Comparison of ENCODE assay signal across 8 cellular contexts in the genomic region with DNA sequence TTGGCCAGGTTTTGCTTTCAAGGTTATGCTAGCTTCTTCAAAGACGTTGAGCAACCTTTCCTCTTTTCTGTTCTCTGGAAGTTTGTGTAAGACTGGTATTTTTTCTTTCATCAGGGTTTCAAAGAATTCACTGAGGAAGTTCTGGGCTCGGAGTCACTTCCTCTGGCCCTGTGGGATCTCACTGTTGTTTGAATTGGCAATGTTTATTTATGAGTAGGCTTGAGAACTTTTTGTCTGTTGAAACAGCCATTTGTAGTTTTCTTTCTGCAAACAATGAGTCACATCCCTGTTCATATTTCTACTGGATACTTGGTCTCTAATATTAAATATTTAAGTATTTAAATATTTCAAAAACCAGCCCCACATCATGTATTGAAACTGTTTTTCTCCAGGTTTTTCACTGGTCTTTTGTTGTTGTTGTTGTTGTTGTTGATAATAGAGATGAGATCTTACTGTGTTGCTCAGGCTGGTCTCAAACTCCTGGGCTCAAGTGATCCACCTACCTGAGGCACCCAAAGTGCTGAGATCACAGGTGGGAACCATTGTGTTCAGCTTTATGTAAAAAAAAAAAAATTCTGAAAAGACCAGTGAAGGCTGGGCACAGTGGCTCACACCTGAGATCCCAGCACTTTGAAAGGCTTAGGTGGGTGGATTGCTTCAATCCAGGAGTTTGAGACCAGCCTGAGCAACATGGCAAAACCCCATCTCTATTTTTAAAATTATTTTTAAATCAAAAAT. TPM values are rescaled to one million over a fixed set of nuclear protein-coding genes. Genes with fewer than 3 reads are reported as not detected.
DNase-seq lines count a peak whose midpoint lies in the region; ATAC-seq lines count a peak whose summit lies in the region.

No MANE protein-coding gene starts in this region.

- H3K56ac ChIP-seq in mesendoderm (ENCODE audit: low read length): no peak overlapping the region

- H4K5ac ChIP-seq in mesendoderm (ENCODE audit: low read length): no peak overlapping the region

- H3K27me3 ChIP-seq in iPS-20b (ENCODE audit: insufficient read depth, low read length) (no peaks in the 10 kb centered on the region), mesendoderm (ENCODE audit: insufficient read depth, low read length, poor library complexity) (no peaks in the 10 kb centered on the region)

- no peak overlapping the region for H3K4ac ChIP-seq in mesendoderm (ENCODE audit: low read depth, low read length)

- H3K4me3 Mint-ChIP-seq in stimulated activated effector memory CD8-positive, alpha-beta T cell treated with anti-CD3 and anti-CD28 coated beads, Interleukin-12 subunit alpha, Interleukin-12 subunit beta, amount 100 ng/mL, for 72 hours: no peak overlapping the region

- H2BK120ac ChIP-seq in mesendoderm (ENCODE audit: low read depth, low read length): no peak overlapping the region

- no peak overlapping the region for H4K8ac ChIP-seq in mesendoderm (ENCODE audit: low read depth, low read length)

- peak; percentile 85 for DNase-seq in AG08396 (ENCODE audit: low spot score)
- peak; percentile 66 to 69 for DNase-seq in Kasumi-1 (lab: John Stamatoyannopoulos, UW)
- peak; percentile 100 for DNase-seq in amniotic epithelial cell (ENCODE audit: low read depth)
- no peak for DNase-seq in stimulated activated effector memory CD8-positive, alpha-beta T cell treated with anti-CD3 and anti-CD28 coated beads, Interleukin-12 subunit alpha, Interleukin-12 subunit beta, amount 100 ng/mL, for 72 hours (ENCODE audit: low spot score in 2 of 2)
- no peak for DNase-seq in cerebellar cortex (ENCODE audit: low spot score)
- no peak for DNase-seq in mesendoderm
- no peak for DNase-seq in NCI-H146 treated with DMSO at 0.1 percent for 48 hours (lab: John Stamatoyannopoulos, UW; ENCODE audit: unreplicated experiment)

- no peak overlapping the region for H3K4me2 ChIP-seq in mesendoderm (ENCODE audit: low read length)

- no peaks in the 10 kb centered on the region for H3K79me1 ChIP-seq in mesendoderm (ENCODE audit: low read length)

- H3K36me3 ChIP-seq in iPS-20b (ENCODE audit: insufficient read depth, low read depth, low read length) (no peaks in the 10 kb centered on the region), mesendoderm (ENCODE audit: control insufficient read depth, insufficient read depth, low read length) (no peaks in the 10 kb centered on the region)

- no CpG with 5 or more reads among the region's 2 CpGs for WGBS in mesendoderm (ENCODE audit: extremely low coverage, insufficient coverage, low lambda C conversion rate)

- H3K4me1 Mint-ChIP-seq in stimulated activated effector memory CD8-positive, alpha-beta T cell treated with anti-CD3 and anti-CD28 coated beads, Interleukin-12 subunit alpha, Interleukin-12 subunit beta, amount 100 ng/mL, for 72 hours: peaks cover 11% of the 10 kb centered on the region

- H3K9me3 ChIP-seq in iPS-20b (ENCODE audit: insufficient read depth, low read depth, low read length): peaks cover 6% of the 10 kb centered on the region; the same call in 1 of the 2 replicates

- H3K4me3 ChIP-seq in iPS-20b (ENCODE audit: low read length): peak overlapping the region; percentile 39; the same call in 1 of the 2 replicates
- H3K4me3 ChIP-seq in mesendoderm (ENCODE audit: low read length): no peak overlapping the region

- ATAC-seq in stimulated activated effector memory CD8-positive, alpha-beta T cell treated with anti-CD3 and anti-CD28 coated beads, Interleukin-12 subunit alpha, Interleukin-12 subunit beta, amount 100 ng/mL, for 72 hours: no peak

- H3K18ac ChIP-seq in mesendoderm (ENCODE audit: low read length): no peak overlapping the region

- H3K27ac ChIP-seq in iPS-20b (ENCODE audit: low read length) (no peak overlapping the region), mesendoderm (ENCODE audit: low read depth, low read length) (no peak overlapping the region)

- peak overlapping the region; percentile 14 for H3K27ac Mint-ChIP-seq in stimulated activated effector memory CD8-positive, alpha-beta T cell treated with anti-CD3 and anti-CD28 coated beads, Interleukin-12 subunit alpha, Interleukin-12 subunit beta, amount 100 ng/mL, for 72 hours

- H3K9ac ChIP-seq in iPS-20b (ENCODE audit: low read depth, low read length): no peak overlapping the region
- H3K9ac ChIP-seq in mesendoderm (ENCODE audit: low read length): no peak overlapping the region

- no peak overlapping the region for H3K23ac ChIP-seq in mesendoderm (ENCODE audit: low read length)

- no peaks in the 10 kb centered on the region for H3K9me3 Mint-ChIP-seq in stimulated activated effector memory CD8-positive, alpha-beta T cell treated with anti-CD3 and anti-CD28 coated beads, Interleukin-12 subunit alpha, Interleukin-12 subunit beta, amount 100 ng/mL, for 72 hours

- no peaks in the 10 kb centered on the region for H3K79me2 ChIP-seq in mesendoderm (ENCODE audit: control insufficient read depth, insufficient read depth, low read length)

- peaks cover 13% of the 10 kb centered on the region for H3K4me1 ChIP-seq in iPS-20b (ENCODE audit: insufficient read depth, low read length)
- H3K4me1 ChIP-seq in mesendoderm (ENCODE audit: control insufficient read depth, low read depth, low read length): no peaks in the 10 kb centered on the region

- H2BK5ac ChIP-seq in mesendoderm (ENCODE audit: low read length): no peak overlapping the region

- no peak overlapping the region for H2AK5ac ChIP-seq in mesendoderm (ENCODE audit: low read length)

- no peak overlapping the region for H2BK15ac ChIP-seq in mesendoderm (replicated peaks; ENCODE audit: low read depth)

- no peaks in the 10 kb centered on the region for H3K36me3 Mint-ChIP-seq in stimulated activated effector memory CD8-positive, alpha-beta T cell treated with anti-CD3 and anti-CD28 coated beads, Interleukin-12 subunit alpha, Interleukin-12 subunit beta, amount 100 ng/mL, for 72 hours

RNA-seq across cellular contexts. Expression of a gene that starts 26.9 kb away (rescaled TPM):
- polyA plus RNA-seq in mesendoderm (2013, experiment 1 of 2): 1.8 TPM
- 1.6 TPM for polyA plus RNA-seq in mesendoderm (2013, experiment 2 of 2)

RNA-seq across cellular contexts. Expression of a gene that starts 36.7 kb away (rescaled TPM):
- polyA plus RNA-seq in mesendoderm (2013, experiment 1 of 2): 0.11 TPM
- not detected for polyA plus RNA-seq in mesendoderm (2013, experiment 2 of 2)

Comparison
In these comparisons a context has a peak if more than half of its experiments do, and no peak if none do; other contexts are left out.
1. DNase-seq: peak in AG08396 (single experiment), Kasumi-1 (2 of 2) and amniotic epithelial cell (single experiment); none in stimulated activated effector memory CD8-positive, alpha-beta T cell treated with anti-CD3 and anti-CD28 coated beads, Interleukin-12 subunit alpha, Interleukin-12 subunit beta, amount 100 ng/mL, for 72 hours (0 of 2), cerebellar cortex (single experiment), mesendoderm (single experiment) and NCI-H146 treated with DMSO at 0.1 percent for 48 hours (single experiment).